In genomic region chr3:12898980-12899755, GRCh38 we compare ENCODE assay signal across 17 cellular contexts.
"Had no signal": no experiment of that assay in that cellular context is flagged by ENCODE, and none has a peak within 500 bp of the region (broad histone marks: within the 10 kb centered on the region; RNA-seq: fewer than 3 reads in every experiment).

No MANE protein-coding gene starts in this region.

- H2AFZ ChIP-seq: hepatocyte had no signal

- H3K4me3 ChIP-seq: cardiac muscle cell, dorsolateral prefrontal cortex, gastroesophageal sphincter, hepatocyte, left lung, tibial nerve, vagina had no signal

- H3K4me2 ChIP-seq: hepatocyte had no signal

- H3K27me3 ChIP-seq: cardiac muscle cell, dorsolateral prefrontal cortex, gastroesophageal sphincter, hepatocyte, left lung, tibial nerve, vagina had no signal

- ATAC-seq: activated naive CD4-positive, alpha-beta T cell treated with anti-CD3 and anti-CD28 coated beads, Interleukin-2, amount 50 U/mL, for 72 hours; gastroesophageal sphincter; left lung had no signal

- H3K79me2 ChIP-seq: hepatocyte had no signal

- H3K9me3 ChIP-seq: gastroesophageal sphincter, left lung, tibial nerve, vagina had no signal

- DNase-seq: activated CD4-positive, alpha-beta T cell treated with anti-CD3 and anti-CD28 coated beads for 1 hour; activated CD4-positive, alpha-beta T cell treated with anti-CD3 and anti-CD28 coated beads, Interleukin-2, amount 50 U/mL, for 4 hours; activated T-cell treated with anti-CD3 and anti-CD28 coated beads, Interleukin-2, amount 50 U/mL, for 24 hours; dorsolateral prefrontal cortex; islet precursor cell; mesenchymal stem cell; stimulated activated CD4-positive, alpha-beta T cell treated with anti-CD3 and anti-CD28 coated beads, Interleukin-2, amount 100 ng/mL, for 48 hours; stimulated activated naive CD4-positive, alpha-beta T cell treated with Interleukin-2 at 50 U/mL for 16 hours; substantia nigra; T-helper 9 cell had no signal

- H3K27ac ChIP-seq: cardiac muscle cell, hepatocyte, left lung, tibial nerve, vagina had no signal
